9 cellular contexts compared by ENCODE assay signal in the genomic region with DNA sequence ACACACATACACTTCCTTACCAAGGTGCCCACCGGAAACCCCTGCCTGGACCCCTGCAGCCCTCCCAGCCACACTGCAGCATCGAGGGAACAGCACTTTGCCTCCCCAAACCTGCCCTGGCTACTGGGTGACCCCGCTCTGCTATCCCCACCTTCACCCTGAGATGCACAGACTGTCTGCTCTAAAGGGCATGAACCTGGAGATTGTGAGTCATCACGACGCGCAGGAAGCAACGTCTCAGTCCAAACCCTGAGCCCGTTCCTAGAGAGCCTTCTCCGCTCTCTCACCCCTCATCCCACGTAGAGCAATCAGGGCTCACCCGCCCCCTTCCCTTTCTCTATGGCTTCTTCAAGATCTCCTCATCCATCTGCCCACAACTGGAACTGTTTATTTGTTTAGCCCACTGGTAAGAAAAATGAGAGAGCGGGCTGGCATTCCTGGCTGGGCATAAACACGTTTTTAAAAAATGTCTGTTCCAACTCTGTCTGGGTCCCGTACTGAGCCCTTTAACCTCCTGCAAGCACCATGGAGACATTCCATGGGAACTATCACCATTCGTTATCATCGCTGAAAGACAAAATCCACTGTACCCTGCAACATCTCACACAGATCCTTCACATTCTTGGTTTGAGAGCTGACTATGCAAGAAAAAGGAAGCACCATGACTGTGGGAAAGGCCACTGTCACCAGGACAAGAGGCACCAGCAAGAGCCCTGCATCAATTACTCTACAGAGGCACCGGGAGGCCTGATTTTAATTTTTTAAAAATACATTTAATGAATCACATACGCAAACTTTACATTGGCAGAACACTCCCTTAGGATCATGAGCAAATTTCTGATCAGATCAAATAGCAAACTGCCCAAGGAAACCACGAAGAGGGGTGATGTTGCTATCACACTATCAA. TPM values are rescaled to one million over a fixed set of nuclear protein-coding genes. Genes with fewer than 3 reads are reported as not detected.
DNase-seq lines count a peak whose midpoint lies in the region; ATAC-seq and TF ChIP-seq lines count a peak whose summit lies in the region.
"Had no signal": no experiment of that assay in that cellular context is flagged by ENCODE, and none has a peak within 500 bp of the region (broad histone marks: within the 10 kb centered on the region; RNA-seq: fewer than 3 reads in every experiment).

No MANE protein-coding gene starts in this region.

- no peaks in the 10 kb centered on the region for H3K36me3 Mint-ChIP-seq in natural killer cell treated with Interleukin-12 subunit alpha and Interleukin-12 subunit beta and Interleukin-15 and Interleukin-18, amount 100 ng/mL, for 72 hours

- H3K4me3 ChIP-seq in choroid plexus epithelial cell (ENCODE audit: low read depth, low read length): no peak overlapping the region

- peaks cover 4 to 14% of the 10 kb centered on the region in 2 donors for H3K4me1 Mint-ChIP-seq in natural killer cell treated with Interleukin-12 subunit alpha and Interleukin-12 subunit beta and Interleukin-15 and Interleukin-18, amount 100 ng/mL, for 72 hours (ENCODE audit: low read depth in 2 of 2)

- peak overlapping the region; percentile 6; the same call in 1 of the 2 replicates for H3K27ac ChIP-seq in 22Rv1

- no peak overlapping the region for H3K4me3 Mint-ChIP-seq in natural killer cell treated with Interleukin-12 subunit alpha and Interleukin-12 subunit beta and Interleukin-15 and Interleukin-18, amount 100 ng/mL, for 72 hours
- H3K4me3 Mint-ChIP-seq: activated T-cell treated with anti-CD3 and anti-CD28 coated beads, Interleukin-2, amount 50 U/mL, for 72 hours had no signal

- DNase-seq in LHCN-M2 (ENCODE audit: low read depth): peak; percentile 75
- DNase-seq in choroid plexus epithelial cell (ENCODE audit: low read depth): peak; percentile 88
- peak; percentile 62 for DNase-seq in mesenteric fat pad (ENCODE audit: low spot score)
- no peak for DNase-seq in inferior parietal cortex (ENCODE audit: extremely low spot score)
- DNase-seq in GM13977 (ENCODE audit: low spot score): no peak
- no peak for DNase-seq in natural killer cell treated with Interleukin-12 subunit alpha and Interleukin-12 subunit beta and Interleukin-15 and Interleukin-18, amount 100 ng/mL, for 72 hours (ENCODE audit: low spot score)
- DNase-seq: activated T-cell treated with anti-CD3 and anti-CD28 coated beads, Interleukin-2, amount 50 U/mL, for 72 hours had no signal

- in situ Hi-C loops in GM13977 (cut with MboI; ENCODE audit: low pct_unique_long_range_greater_than_20kb, low sequenced_read_pairs, unreplicated experiment): no loop called here

- ATAC-seq in natural killer cell treated with Interleukin-12 subunit alpha and Interleukin-12 subunit beta and Interleukin-15 and Interleukin-18, amount 100 ng/mL, for 72 hours: no peak
- ATAC-seq in GM21576 (IDR thresholded peaks at IDR 0.05; ENCODE audit: unreplicated experiment): no peak
- ATAC-seq: activated T-cell treated with anti-CD3 and anti-CD28 coated beads, Interleukin-2, amount 50 U/mL, for 72 hours had no signal

- no peaks in the 10 kb centered on the region for H3K9me3 Mint-ChIP-seq in natural killer cell treated with Interleukin-12 subunit alpha and Interleukin-12 subunit beta and Interleukin-15 and Interleukin-18, amount 100 ng/mL, for 72 hours
- H3K9me3 Mint-ChIP-seq: activated T-cell treated with anti-CD3 and anti-CD28 coated beads, Interleukin-2, amount 50 U/mL, for 72 hours had no signal

- TF ChIP-seq CTCF in 22Rv1 (IDR thresholded peaks at IDR 0.05): no peak
- no peak for TF ChIP-seq CTCF in choroid plexus epithelial cell (conservative IDR thresholded peaks at IDR 0.05; ENCODE audit: low read depth, low read length)
- no peak for TF ChIP-seq CTCF in GM13977 (IDR thresholded peaks at IDR 0.05; ENCODE audit: extremely low read depth, insufficient read depth, missing control alignments)

- H3K27ac Mint-ChIP-seq in natural killer cell treated with Interleukin-12 subunit alpha and Interleukin-12 subunit beta and Interleukin-15 and Interleukin-18, amount 100 ng/mL, for 72 hours: no peak overlapping the region
- H3K27ac Mint-ChIP-seq: activated T-cell treated with anti-CD3 and anti-CD28 coated beads, Interleukin-2, amount 50 U/mL, for 72 hours had no signal

- no peaks in the 10 kb centered on the region for H3K27me3 Mint-ChIP-seq in natural killer cell treated with Interleukin-12 subunit alpha and Interleukin-12 subunit beta and Interleukin-15 and Interleukin-18, amount 100 ng/mL, for 72 hours

RNA-seq across cellular contexts. Expression of a gene that starts 28.2 kb away (rescaled TPM):
- total RNA-seq in LHCN-M2 (2014; rRNA removed): 3.9 and 5.1 TPM in 2 replicates
- polyA plus RNA-seq in LHCN-M2 (2012): 6.3 TPM
- 28.8 TPM for total RNA-seq in mesenteric fat pad
- total RNA-seq in natural killer cell treated with Interleukin-12 subunit alpha and Interleukin-12 subunit beta and Interleukin-15 and Interleukin-18, amount 100 ng/mL, for 72 hours: under 1 TPM; 0.50 to 0.78 TPM

Comparison
In these comparisons a context has a peak if more than half of its experiments do, and no peak if none do; other contexts are left out.
1. DNase-seq: peak in LHCN-M2 (single experiment), choroid plexus epithelial cell (single experiment) and mesenteric fat pad (single experiment); none in inferior parietal cortex (single experiment), GM13977 (single experiment) and natural killer cell treated with Interleukin-12 subunit alpha and Interleukin-12 subunit beta and Interleukin-15 and Interleukin-18, amount 100 ng/mL, for 72 hours (single experiment).